In genomic region chr2:157182204-157182709, GRCh38 we compare ENCODE assay signal across 1 cellular context.
TF ChIP-seq lines count a peak whose summit lies in the region.

No MANE protein-coding gene starts in this region.

TF ChIP-seq in K562, 482 proteins besides CTCF, POLR2A, EP300 and RAD21 (continued from another document and continues in another):
- TF ChIP-seq ID3 (CRISPR knock-in tag; IDR thresholded peaks at IDR 0.05): no peak
- peak; percentile 90 for TF ChIP-seq ID3 (tag; IDR thresholded peaks at IDR 0.05)
- TF ChIP-seq CBX3 (IDR thresholded peaks at IDR 0.05; ENCODE audit: borderline replicate concordance in 1 of 2, low read length in 2 of 2): peak in 1 of 2 experiments; percentile 23; a peak in 1 of 3 replicates
- peak; percentile 18 for TF ChIP-seq CCNT2 (IDR thresholded peaks at IDR 0.05; ENCODE audit: borderline replicate concordance, extremely low read depth, insufficient read length, low read depth, low read length)
- TF ChIP-seq SMAD4 (CRISPR knock-in tag; conservative IDR thresholded peaks at IDR 0.05): peak; percentile 67
- peak; percentile 88 for TF ChIP-seq ZFX (CRISPR knock-in tag; IDR thresholded peaks at IDR 0.05)
- TF ChIP-seq ZNF12 (CRISPR knock-in tag; IDR thresholded peaks at IDR 0.05): no peak
- TF ChIP-seq ARID1B (IDR thresholded peaks at IDR 0.05): peak; percentile 92
- TF ChIP-seq HDAC3 (IDR thresholded peaks at IDR 0.05; ENCODE audit: borderline replicate concordance, partially characterized antibody): peak; percentile 52
- no peak for TF ChIP-seq ZNF282 (CRISPR knock-in tag; IDR thresholded peaks at IDR 0.05)
- TF ChIP-seq ZNF232 (CRISPR knock-in tag; IDR thresholded peaks at IDR 0.05): no peak
- no peak for TF ChIP-seq ZNF511 (CRISPR knock-in tag; IDR thresholded peaks at IDR 0.05)
- TF ChIP-seq MGA (IDR thresholded peaks at IDR 0.05): peak; percentile 84
- no peak for TF ChIP-seq PBX2 (CRISPR knock-in tag; IDR thresholded peaks at IDR 0.05; ENCODE audit: low read depth)
- TF ChIP-seq PBX2 (tag; conservative IDR thresholded peaks at IDR 0.05; ENCODE audit: low read depth): 0 out of 2 replicates have a peak, but pooled peaks have one; percentile 40
- TF ChIP-seq ETV1 (tag; conservative IDR thresholded peaks at IDR 0.05; ENCODE audit: low read depth): no peak
- peak; percentile 52 for TF ChIP-seq CXXC5 (CRISPR knock-in tag; IDR thresholded peaks at IDR 0.05)
- TF ChIP-seq ZBTB17 (CRISPR knock-in tag; IDR thresholded peaks at IDR 0.05): peak; percentile 81; the same call in 1 of the 2 replicates
- TF ChIP-seq MAX (CRISPR knock-in tag; IDR thresholded peaks at IDR 0.05): peak; percentile 84
- TF ChIP-seq TCF7 (IDR thresholded peaks at IDR 0.05; ENCODE audit: borderline replicate concordance): no peak
- TF ChIP-seq NONO (IDR thresholded peaks at IDR 0.05; ENCODE audit: low read depth in 2 of 2, low read length in 1 of 2): no peak
- peak; percentile 84 for TF ChIP-seq LEF1 (IDR thresholded peaks at IDR 0.05)
- peak; percentile 26; the same call in 1 of the 2 replicates for TF ChIP-seq HSF4 (CRISPR knock-in tag; IDR thresholded peaks at IDR 0.05; ENCODE audit: borderline replicate concordance)
- TF ChIP-seq SIN3B (IDR thresholded peaks at IDR 0.05; ENCODE audit: low read depth): peak; percentile 20; the same call in 1 of the 2 replicates
- peak; percentile 29; the same call in 1 of the 2 replicates for TF ChIP-seq POLR2AphosphoS5 (IDR thresholded peaks at IDR 0.05; ENCODE audit: control insufficient read depth, insufficient read depth, low read depth, low read length)
- peak; percentile 81 for TF ChIP-seq TEAD4 (IDR thresholded peaks at IDR 0.05; ENCODE audit: low read length)
- TF ChIP-seq TEAD4 (CRISPR knock-in tag; IDR thresholded peaks at IDR 0.05; ENCODE audit: borderline replicate concordance): no peak
- peak; percentile 47; the same call in 1 of the 2 replicates for TF ChIP-seq CBFA2T2 (conservative IDR thresholded peaks at IDR 0.05)
- TF ChIP-seq CREM (IDR thresholded peaks at IDR 0.05; ENCODE audit: low read depth): 0 out of 2 replicates have a peak, but pooled peaks have one; percentile 10
- no peak for TF ChIP-seq KAT7 (CRISPR knock-in tag; IDR thresholded peaks at IDR 0.05; ENCODE audit: borderline replicate concordance)
- no peak for TF ChIP-seq U2AF2 (optimal IDR thresholded peaks at IDR 0.05; ENCODE audit: low read depth, low read length)
- TF ChIP-seq CBFB (CRISPR knock-in tag; IDR thresholded peaks at IDR 0.05): 0 out of 2 replicates have a peak, but pooled peaks have one; percentile 45
- TF ChIP-seq TAL1 (IDR thresholded peaks at IDR 0.05): peak; percentile 65
- TF ChIP-seq ZNF639 (CRISPR knock-in tag; conservative IDR thresholded peaks at IDR 0.05 in 1 of 2, IDR thresholded peaks at IDR 0.05 in 1 of 2): peak in 1 of 2 experiments; percentile 81; a peak in 1 of 4 replicates
- TF ChIP-seq ZBTB11 (CRISPR knock-in tag; IDR thresholded peaks at IDR 0.05): peak in 1 of 3 experiments; percentile 61; a peak in 1 of 6 replicates
- peak; percentile 23; the same call in 1 of the 2 replicates for TF ChIP-seq NFE2 (IDR thresholded peaks at IDR 0.05; ENCODE audit: low read depth)
- TF ChIP-seq CBFA2T3 (IDR thresholded peaks at IDR 0.05): peak; percentile 79
- TF ChIP-seq EP400 (IDR thresholded peaks at IDR 0.05): peak; percentile 11; the same call in 1 of the 2 replicates
- TF ChIP-seq NELFE (IDR thresholded peaks at IDR 0.05; ENCODE audit: insufficient read depth, insufficient read length): no peak
- no peak for TF ChIP-seq THAP7 (CRISPR knock-in tag; IDR thresholded peaks at IDR 0.05)
- TF ChIP-seq SMARCE1 (IDR thresholded peaks at IDR 0.05): peak; percentile 83
- TF ChIP-seq SPI1 (IDR thresholded peaks at IDR 0.05; ENCODE audit: borderline replicate concordance, low read depth, low read length): peak; percentile 28; the same call in 1 of the 2 replicates
- no peak for TF ChIP-seq PYGO2 (tag; IDR thresholded peaks at IDR 0.05)
- TF ChIP-seq NFE2L1 (tag; IDR thresholded peaks at IDR 0.05; ENCODE audit: borderline replicate concordance, low read depth): no peak
